ENCODE assay signal across 14 cellular contexts in genomic region chr3:147412491-147412916, GRCh38. TPM values are rescaled to one million over a fixed set of nuclear protein-coding genes. Genes with fewer than 3 reads are reported as not detected.
DNase-seq lines count a peak whose midpoint lies in the region; ATAC-seq, FAIRE-seq and TF ChIP-seq lines count a peak whose summit lies in the region.
"Had no signal": no experiment of that assay in that cellular context is flagged by ENCODE, and none has a peak within 500 bp of the region (broad histone marks: within the 10 kb centered on the region; RNA-seq: fewer than 3 reads in every experiment).

No MANE protein-coding gene starts in this region.

- H3K4me1 ChIP-seq in astrocyte (ENCODE audit: insufficient read depth, low read length) = peaks cover 6% of the 10 kb centered on the region

- H3K4me3 Mint-ChIP-seq in natural killer cell (peak overlapping the region; percentile 50), astrocyte (ENCODE audit: unreplicated experiment) (no peak overlapping the region), memory B cell (peak overlapping the region; percentile 29), type B pancreatic cell (peak overlapping the region; percentile 87)
- no peak overlapping the region for H3K4me3 Mint-ChIP-seq in natural killer cell treated with Interleukin-12 subunit alpha and Interleukin-12 subunit beta and Interleukin-15 and Interleukin-18, amount 100 ng/mL, for 72 hours

- peaks cover 4% of the 10 kb centered on the region for H3K36me3 ChIP-seq in astrocyte (ENCODE audit: insufficient read depth, low read length)

- peak overlapping the region; percentile 93 for H3K9ac ChIP-seq in astrocyte (ENCODE audit: low read length)

- peak overlapping the region; percentile 82 for H3K4me3 ChIP-seq in astrocyte (ENCODE audit: insufficient read depth, low read depth, low read length)

- peaks cover 54% of the 10 kb centered on the region for H3K27me3 ChIP-seq in astrocyte (ENCODE audit: insufficient read depth, low read length)

- H3K9me3 ChIP-seq in astrocyte (ENCODE audit: insufficient read depth, low read depth, low read length) = no peaks in the 10 kb centered on the region

- H3K4me2 ChIP-seq in astrocyte (ENCODE audit: low read length) = peak overlapping the region; percentile 88

- H3K27ac Mint-ChIP-seq in natural killer cell (no peak overlapping the region), astrocyte (ENCODE audit: unreplicated experiment) (peak overlapping the region; percentile 77), memory B cell (no peak overlapping the region), type B pancreatic cell (peak overlapping the region; percentile 58)
- H3K27ac Mint-ChIP-seq in natural killer cell treated with Interleukin-12 subunit alpha and Interleukin-12 subunit beta and Interleukin-15 and Interleukin-18, amount 100 ng/mL, for 72 hours = no peak overlapping the region

- no peak for ATAC-seq in natural killer cell
- no peak for ATAC-seq in natural killer cell treated with Interleukin-12 subunit alpha and Interleukin-12 subunit beta and Interleukin-15 and Interleukin-18, amount 100 ng/mL, for 72 hours
- ATAC-seq in memory B cell (ENCODE audit: low read depth) = no peak
- no peak for ATAC-seq in GM21528 (IDR thresholded peaks at IDR 0.05; ENCODE audit: low FRiP score, unreplicated experiment)

- no peak for FAIRE-seq in astrocyte (lab: Jason Lieb, UNC)

- peaks cover 61 to 74% of the 10 kb centered on the region in 2 donors for H3K27me3 Mint-ChIP-seq in natural killer cell (ENCODE audit: low read depth in 2 of 2)
- peaks cover 49 to 78% of the 10 kb centered on the region in 2 donors for H3K27me3 Mint-ChIP-seq in natural killer cell treated with Interleukin-12 subunit alpha and Interleukin-12 subunit beta and Interleukin-15 and Interleukin-18, amount 100 ng/mL, for 72 hours
- peaks cover 85% of the 10 kb centered on the region for H3K27me3 Mint-ChIP-seq in astrocyte (ENCODE audit: low read depth, unreplicated experiment)
- peaks cover 22% of the 10 kb centered on the region for H3K27me3 Mint-ChIP-seq in memory B cell
- H3K27me3 Mint-ChIP-seq in type B pancreatic cell = peaks cover 92% of the 10 kb centered on the region

- peak overlapping the region; percentile 84 for H3K27ac ChIP-seq in astrocyte (ENCODE audit: low read depth, low read length)

- H3K79me2 ChIP-seq in astrocyte (ENCODE audit: insufficient read depth, low read length) = peaks cover 71% of the 10 kb centered on the region

- peaks cover 13% of the 10 kb centered on the region for H4K20me1 ChIP-seq in astrocyte (ENCODE audit: insufficient read depth, low read length)

- DNase-seq in natural killer cell (no peak), astrocyte (ENCODE audit: low read depth) (no peak), memory B cell (ENCODE audit: low spot score in 2 of 2) (no peak), type B pancreatic cell (ENCODE audit: extremely low spot score, unreplicated experiment) (no peak), T-helper 9 cell (no peak), MV-4-11 (lab: John Stamatoyannopoulos, UW) (no peak)
- DNase-seq in natural killer cell treated with Interleukin-12 subunit alpha and Interleukin-12 subunit beta and Interleukin-15 and Interleukin-18, amount 100 ng/mL, for 72 hours (ENCODE audit: low spot score) = no peak
- DNase-seq: cerebellar nuclear complex, GF-D8, Karpas-422, NCI-H187 treated with DMSO at 0.1 percent for 48 hours, nucleus accumbens, Right ventricle myocardium superior had no signal

- intact Hi-C loops in natural killer cell (cut with micrococcal nuclease) = no loop called here

- peaks cover 3 to 11% of the 10 kb centered on the region in 2 donors for H3K9me3 Mint-ChIP-seq in natural killer cell
- H3K9me3 Mint-ChIP-seq in natural killer cell treated with Interleukin-12 subunit alpha and Interleukin-12 subunit beta and Interleukin-15 and Interleukin-18, amount 100 ng/mL, for 72 hours = peaks cover 7% of the 10 kb centered on the region
- peaks cover 27% of the 10 kb centered on the region for H3K9me3 Mint-ChIP-seq in astrocyte (ENCODE audit: unreplicated experiment)
- peaks cover 5% of the 10 kb centered on the region for H3K9me3 Mint-ChIP-seq in memory B cell
- no peaks in the 10 kb centered on the region for H3K9me3 Mint-ChIP-seq in type B pancreatic cell

- H3K4me1 Mint-ChIP-seq in natural killer cell (peaks cover 7 to 22% of the 10 kb centered on the region in 2 donors), astrocyte (ENCODE audit: low read depth, unreplicated experiment) (peaks cover 4% of the 10 kb centered on the region), memory B cell (peaks cover 7% of the 10 kb centered on the region), type B pancreatic cell (ENCODE audit: unreplicated experiment) (peaks cover 13% of the 10 kb centered on the region)
- H3K4me1 Mint-ChIP-seq in natural killer cell treated with Interleukin-12 subunit alpha and Interleukin-12 subunit beta and Interleukin-15 and Interleukin-18, amount 100 ng/mL, for 72 hours (ENCODE audit: low read depth in 2 of 2) = peaks cover 13 to 23% of the 10 kb centered on the region in 2 donors

- TF ChIP-seq CTCF in natural killer cell (IDR thresholded peaks at IDR 0.05) (no peak), astrocyte (IDR thresholded peaks at IDR 0.05; ENCODE audit: insufficient read depth, low read depth, low read length) (no peak), type B pancreatic cell (conservative IDR thresholded peaks at IDR 0.05) (no peak)

- H3K36me3 Mint-ChIP-seq in natural killer cell (peaks cover 43% of the 10 kb centered on the region), astrocyte (ENCODE audit: low read depth, unreplicated experiment) (no peaks in the 10 kb centered on the region), memory B cell (peaks cover 6% of the 10 kb centered on the region), type B pancreatic cell (peaks cover 35% of the 10 kb centered on the region)
- peaks cover 31% of the 10 kb centered on the region for H3K36me3 Mint-ChIP-seq in natural killer cell treated with Interleukin-12 subunit alpha and Interleukin-12 subunit beta and Interleukin-15 and Interleukin-18, amount 100 ng/mL, for 72 hours

- H2AFZ ChIP-seq in astrocyte (ENCODE audit: low read depth, low read length) = no peak overlapping the region

RNA-seq across cellular contexts. Expression of gene ZIC1, which starts 3.3 kb away (rescaled TPM):
- total RNA-seq in natural killer cell (not detected), astrocyte (0.19 and 0.30 TPM in 2 replicates), type B pancreatic cell (ENCODE audit: low replicate concordance) (184 TPM in 1 of 2 replicates, not detected in the other)
- not detected for total RNA-seq in natural killer cell treated with Interleukin-12 subunit alpha and Interleukin-12 subunit beta and Interleukin-15 and Interleukin-18, amount 100 ng/mL, for 72 hours
- total RNA-seq: Right ventricle myocardium superior had no signal

RNA-seq across cellular contexts. Expression of gene ZIC4, which starts 6.2 kb away (rescaled TPM):
- total RNA-seq in natural killer cell (not detected), astrocyte (not detected in 2 replicates), type B pancreatic cell (ENCODE audit: low replicate concordance) (40.2 TPM in 1 of 2 replicates, not detected in the other)
- not detected for total RNA-seq in natural killer cell treated with Interleukin-12 subunit alpha and Interleukin-12 subunit beta and Interleukin-15 and Interleukin-18, amount 100 ng/mL, for 72 hours
- total RNA-seq: Right ventricle myocardium superior had no signal

Comparison
In these comparisons a context has a peak if more than half of its experiments do, and no peak if none do; other contexts are left out.
1. H3K4me3 Mint-ChIP-seq: peak in natural killer cell (single experiment), memory B cell (single experiment) and type B pancreatic cell (single experiment); none in natural killer cell treated with Interleukin-12 subunit alpha and Interleukin-12 subunit beta and Interleukin-15 and Interleukin-18, amount 100 ng/mL, for 72 hours (single experiment) and astrocyte (single experiment).
2. H3K27ac Mint-ChIP-seq: peak in astrocyte (single experiment) and type B pancreatic cell (single experiment); none in natural killer cell (0 of 2), natural killer cell treated with Interleukin-12 subunit alpha and Interleukin-12 subunit beta and Interleukin-15 and Interleukin-18, amount 100 ng/mL, for 72 hours (0 of 2) and memory B cell (single experiment).